In the genomic region with DNA sequence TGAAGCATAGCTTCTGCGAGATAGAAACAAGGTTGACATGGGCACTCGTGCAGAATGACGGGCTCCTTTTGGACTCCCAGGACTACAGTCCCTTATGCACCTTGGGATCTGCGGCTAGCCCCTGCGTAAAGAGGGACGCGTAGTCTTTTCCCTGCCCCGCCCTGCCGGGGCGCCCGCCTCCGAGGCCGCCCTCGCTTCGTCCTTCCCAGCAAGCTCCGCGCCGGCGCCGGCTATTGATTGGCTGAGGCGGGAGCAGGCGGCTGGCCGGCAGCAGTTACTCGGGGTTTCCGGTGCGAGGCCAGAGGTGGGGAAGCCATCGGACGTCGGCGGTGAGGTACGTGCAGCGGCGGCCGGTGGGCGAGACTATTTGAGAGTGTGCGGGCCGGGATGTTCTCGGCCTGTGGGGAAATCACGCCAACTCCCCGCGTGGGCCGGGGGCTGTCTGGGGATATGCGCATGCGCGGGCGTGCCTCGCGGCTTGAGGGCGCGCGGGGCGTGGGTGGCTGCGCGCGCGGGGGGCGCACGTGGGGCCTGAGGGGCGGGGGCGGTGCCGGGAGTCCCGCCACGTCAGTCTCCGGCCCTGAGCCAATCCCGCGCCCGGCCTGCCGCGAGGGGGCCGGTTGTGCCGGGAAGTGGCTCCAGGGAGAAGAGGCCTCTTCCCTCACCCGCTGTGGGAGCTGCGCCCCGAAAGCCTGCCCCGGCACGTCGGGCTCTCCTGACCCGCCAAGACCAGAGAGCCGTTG, we compare ENCODE assay signal across 8 cellular contexts. TPM values are rescaled to one million over a fixed set of nuclear protein-coding genes. Genes with fewer than 3 reads are reported as not detected.
DNase-seq lines count a peak whose midpoint lies in the region; ATAC-seq and TF ChIP-seq lines count a peak whose summit lies in the region.

A gene (plus strand): TSS at position 233 of the 743 bp plus-strand sequence. CDS start 671 bp downstream, outside the sequence.

- H3K36me3 Mint-ChIP-seq in activated T-helper 17 cell treated with anti-CD3 and anti-CD28 coated beads, Interleukin-2, amount 50 U/mL, for 72 hours (ENCODE audit: low read depth), result peaks cover 58% of the 10 kb centered on the region
- peaks cover 25% of the 10 kb centered on the region for H3K36me3 Mint-ChIP-seq in natural killer cell treated with Interleukin-12 subunit alpha and Interleukin-12 subunit beta and Interleukin-15 and Interleukin-18, amount 100 ng/mL, for 72 hours

- H3K9me3 ChIP-seq in DOHH2 (ENCODE audit: control insufficient read depth, insufficient read depth, low read length) (no peaks in the 10 kb centered on the region), GM23248 (ENCODE audit: low read depth) (no peaks in the 10 kb centered on the region)

- peak within 1 kb of the TSS; percentile 99 for H3K9ac ChIP-seq in GM23248

- H4K20me1 ChIP-seq in DOHH2 (ENCODE audit: control insufficient read depth, insufficient read depth, low read depth, low read length) (peaks cover 3% of the 10 kb centered on the region; the same call in 1 of the 2 replicates), GM23248 (ENCODE audit: insufficient read depth) (peaks cover under 1% of the 10 kb centered on the region; the same call in 1 of the 2 replicates)

- H3K9me3 Mint-ChIP-seq in activated T-helper 17 cell treated with anti-CD3 and anti-CD28 coated beads, Interleukin-2, amount 50 U/mL, for 72 hours, result no peaks in the 10 kb centered on the region
- no peaks in the 10 kb centered on the region for H3K9me3 Mint-ChIP-seq in natural killer cell treated with Interleukin-12 subunit alpha and Interleukin-12 subunit beta and Interleukin-15 and Interleukin-18, amount 100 ng/mL, for 72 hours

- in situ Hi-C loops in GM23248 (cut with MboI), result no loop called here

- H3K27me3 ChIP-seq in DOHH2 (ENCODE audit: control insufficient read depth, low read length), result no peaks in the 10 kb centered on the region
- H3K27me3 ChIP-seq in GM23248 (replicated peaks; ENCODE audit: insufficient read depth), result no peaks in the 10 kb centered on the region

- WGBS in GM23248 (ENCODE audit: low coverage in 1 of 2, low lambda C conversion rate in 2 of 2, missing lambda C conversion rate in 2 of 2), 2 experiments, result 1 to 2% methylated on average over 66 to 69 of the region's 79 CpGs

- H3K4me3 Mint-ChIP-seq in activated T-helper 17 cell treated with anti-CD3 and anti-CD28 coated beads, Interleukin-2, amount 50 U/mL, for 72 hours, result peak within 1 kb of the TSS; percentile 96
- peak within 1 kb of the TSS; percentile 88 for H3K4me3 Mint-ChIP-seq in natural killer cell treated with Interleukin-12 subunit alpha and Interleukin-12 subunit beta and Interleukin-15 and Interleukin-18, amount 100 ng/mL, for 72 hours

- H3K36me3 ChIP-seq in DOHH2 (ENCODE audit: control insufficient read depth, low read length) (peaks cover 40% of the 10 kb centered on the region), GM23248 (ENCODE audit: low read depth) (peaks cover 11% of the 10 kb centered on the region)

- TF ChIP-seq CTCF in DOHH2 (IDR thresholded peaks at IDR 0.05; ENCODE audit: low read depth, low read length, poor library complexity, severe bottlenecking) (no peak), fibroblast of mammary gland (conservative IDR thresholded peaks at IDR 0.05; ENCODE audit: control insufficient read depth, insufficient read depth, low read depth, low read length) (no peak)

- H3K4me3 ChIP-seq in DOHH2 (ENCODE audit: low read length) (peak within 1 kb of the TSS; percentile 87), GM23248 (peak within 1 kb of the TSS; percentile 92), fibroblast of mammary gland (ENCODE audit: control insufficient read depth, low read depth, low read length) (peak within 1 kb of the TSS; percentile 64)

- DNase-seq in GM23248, result peak; percentile 98
- peak; percentile 88 for DNase-seq in LHCN-M2 (ENCODE audit: low read depth)
- peak; percentile 93 for DNase-seq in RPMI7951 (ENCODE audit: low read depth)
- peak; percentile 88 for DNase-seq in fibroblast of mammary gland (ENCODE audit: low read depth)
- DNase-seq in natural killer cell treated with Interleukin-12 subunit alpha and Interleukin-12 subunit beta and Interleukin-15 and Interleukin-18, amount 100 ng/mL, for 72 hours (ENCODE audit: low spot score), result peak; percentile 97
- DNase-seq in stimulated activated naive CD8-positive, alpha-beta T cell treated with anti-CD3 and anti-CD28 coated beads, Interleukin-15, Interleukin-2, amounts not matched to agents 100 U/mL and 50 U/mL, for 24 hours, result peak; percentile 95

- H2AFZ ChIP-seq in GM23248, result peak within 1 kb of the TSS; percentile 91

- ATAC-seq in activated T-helper 17 cell treated with anti-CD3 and anti-CD28 coated beads, Interleukin-2, amount 50 U/mL, for 72 hours (replicated peaks), result peak; percentile 90
- peak; percentile 93 to 95 for ATAC-seq in natural killer cell treated with Interleukin-12 subunit alpha and Interleukin-12 subunit beta and Interleukin-15 and Interleukin-18, amount 100 ng/mL, for 72 hours
- peak; percentile 89 for ATAC-seq in stimulated activated naive CD8-positive, alpha-beta T cell treated with anti-CD3 and anti-CD28 coated beads, Interleukin-15, Interleukin-2, amounts not matched to agents 100 U/mL and 50 U/mL, for 24 hours

- no peaks in the 10 kb centered on the region for H3K9me2 ChIP-seq in DOHH2 (replicated peaks; ENCODE audit: control insufficient read depth, low read length)
- H3K9me2 ChIP-seq in GM23248 (ENCODE audit: insufficient read depth), result no peaks in the 10 kb centered on the region

- H3K4me1 ChIP-seq in DOHH2 (ENCODE audit: control insufficient read depth, low read length), result peaks cover 32% of the 10 kb centered on the region
- H3K4me1 ChIP-seq in GM23248 (ENCODE audit: insufficient read depth), result peaks cover 27% of the 10 kb centered on the region

- H3K4me1 Mint-ChIP-seq in activated T-helper 17 cell treated with anti-CD3 and anti-CD28 coated beads, Interleukin-2, amount 50 U/mL, for 72 hours, result peaks cover 17% of the 10 kb centered on the region
- peaks cover 37 to 42% of the 10 kb centered on the region in 2 donors for H3K4me1 Mint-ChIP-seq in natural killer cell treated with Interleukin-12 subunit alpha and Interleukin-12 subunit beta and Interleukin-15 and Interleukin-18, amount 100 ng/mL, for 72 hours (ENCODE audit: low read depth in 2 of 2)

- H3K27ac ChIP-seq in DOHH2 (ENCODE audit: low read depth, low read length) (peak within 1 kb of the TSS; percentile 73), GM23248 (peak within 1 kb of the TSS; percentile 99)

- H3K4me2 ChIP-seq in DOHH2 (ENCODE audit: low read length) (peak within 1 kb of the TSS; percentile 97), GM23248 (ENCODE audit: unreplicated experiment) (peak within 1 kb of the TSS; percentile 99)

- H3F3A ChIP-seq in DOHH2 (ENCODE audit: control insufficient read depth, insufficient read depth), result peaks cover 17% of the 10 kb centered on the region
- peaks cover 47% of the 10 kb centered on the region for H3F3A ChIP-seq in GM23248 (ENCODE audit: insufficient read depth)

- peak within 1 kb of the TSS; percentile 97 for H3K27ac Mint-ChIP-seq in activated T-helper 17 cell treated with anti-CD3 and anti-CD28 coated beads, Interleukin-2, amount 50 U/mL, for 72 hours
- H3K27ac Mint-ChIP-seq in natural killer cell treated with Interleukin-12 subunit alpha and Interleukin-12 subunit beta and Interleukin-15 and Interleukin-18, amount 100 ng/mL, for 72 hours, result peak within 1 kb of the TSS; percentile 98 to 99

- H3K27me3 Mint-ChIP-seq in activated T-helper 17 cell treated with anti-CD3 and anti-CD28 coated beads, Interleukin-2, amount 50 U/mL, for 72 hours, result no peaks in the 10 kb centered on the region
- H3K27me3 Mint-ChIP-seq in natural killer cell treated with Interleukin-12 subunit alpha and Interleukin-12 subunit beta and Interleukin-15 and Interleukin-18, amount 100 ng/mL, for 72 hours, result no peaks in the 10 kb centered on the region

- H3K79me2 ChIP-seq in DOHH2 (ENCODE audit: control insufficient read depth, low read length), result peaks cover 45% of the 10 kb centered on the region
- peaks cover 46% of the 10 kb centered on the region for H3K79me2 ChIP-seq in GM23248 (ENCODE audit: insufficient read depth)

RNA-seq across cellular contexts. Expression of the gene that starts here (rescaled TPM):
- 92.1 and 99.9 TPM in 2 replicates for total RNA-seq in GM23248 (2014; rRNA removed; shearing (Covaris generic))
- polyA plus RNA-seq in GM23248 (2016; fragmentation: Nextera tagmentation; extraction: Ambion mirVana), result 77.5 and 77.6 TPM in 2 replicates
- total RNA-seq in LHCN-M2 (2014; rRNA removed), result 79.6 and 81.6 TPM in 2 replicates
- polyA plus RNA-seq in LHCN-M2 (2012), result 37.4 TPM
- 48.4 and 57.0 TPM in 2 replicates for total RNA-seq in RPMI7951 (2014; rRNA removed; shearing (Covaris generic))
- total RNA-seq in activated T-helper 17 cell treated with anti-CD3 and anti-CD28 coated beads, Interleukin-2, amount 50 U/mL, for 72 hours, result 100 to 1,000 TPM in 1 of 2 donors, 10 to 100 TPM in 1; 68.4 to 102 TPM
- total RNA-seq in natural killer cell treated with Interleukin-12 subunit alpha and Interleukin-12 subunit beta and Interleukin-15 and Interleukin-18, amount 100 ng/mL, for 72 hours, result 100 to 1,000 TPM; 101 to 118 TPM

Comparison
In these comparisons a context has a peak if more than half of its experiments do, and no peak if none do; other contexts are left out.
1. Peak in every context shown above with its lines: DNase-seq, ATAC-seq, H3K4me3 ChIP-seq and H3K27ac ChIP-seq.